7 cellular contexts compared by ENCODE assay signal in the genomic region with DNA sequence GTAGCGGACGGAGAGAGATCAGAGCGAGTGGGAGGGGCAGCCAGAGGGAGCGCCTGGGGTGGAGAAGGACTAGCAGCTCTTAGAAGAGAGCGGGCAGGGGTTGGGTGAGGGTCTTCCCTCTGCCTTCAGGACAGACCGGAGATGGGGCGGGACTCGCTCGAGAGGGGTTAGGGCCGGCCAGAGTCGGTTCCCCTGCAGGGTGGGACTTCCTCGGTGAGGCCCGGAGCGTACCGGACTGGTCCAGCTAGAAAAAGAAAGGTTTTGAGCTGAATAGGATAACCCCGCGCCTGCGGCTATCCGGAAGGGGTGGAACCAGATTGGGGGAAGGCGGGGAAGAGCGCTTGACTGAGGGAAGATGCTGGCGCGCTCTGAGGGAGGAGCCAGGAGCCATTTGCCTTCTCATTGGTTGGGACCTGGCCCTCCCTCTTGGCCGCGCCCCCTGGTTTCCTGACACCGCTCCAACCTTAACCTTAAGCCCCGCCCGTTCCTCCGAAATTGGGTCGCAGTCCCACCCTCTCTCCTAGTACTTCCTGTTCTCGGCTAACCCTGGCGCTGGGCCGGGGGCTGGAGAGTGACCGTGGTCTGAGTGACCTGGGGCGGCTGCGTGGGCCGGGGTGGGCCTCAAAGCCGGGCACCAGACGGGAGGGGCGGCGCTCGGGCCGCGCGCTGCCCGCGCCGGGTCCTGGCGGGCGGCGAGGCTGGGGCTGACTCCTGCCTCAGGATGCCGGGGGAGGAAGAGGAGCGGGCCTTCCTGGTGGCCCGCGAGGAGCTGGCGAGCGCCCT. TPM values are rescaled to one million over a fixed set of nuclear protein-coding genes. Genes with fewer than 3 reads are reported as not detected.
DNase-seq lines count a peak whose midpoint lies in the region; ATAC-seq, FAIRE-seq and TF ChIP-seq lines count a peak whose summit lies in the region.

Gene RNF31, plus strand, starts transcription at position 521 of the 783 bp plus-strand sequence. Its CDS starts 201 bp downstream, at position 722.

- TF ChIP-seq CTCF in astrocyte of the cerebellum (IDR thresholded peaks at IDR 0.05; ENCODE audit: low read depth, low read length, missing control alignments) (no peak), hepatocyte (IDR thresholded peaks at IDR 0.05; ENCODE audit: poor library complexity) (no peak), retinal pigment epithelial cell (conservative IDR thresholded peaks at IDR 0.05; ENCODE audit: low read depth, low read length) (no peak)

- H2AFZ ChIP-seq in hepatocyte, result peak within 1 kb of the TSS; percentile 48

- DNase-seq in GM18507 (ENCODE audit: extremely low spot score, insufficient read length, low read depth), result peak; percentile 82
- DNase-seq in NCI-H2029 treated with DMSO at 0.1 percent for 48 hours (lab: John Stamatoyannopoulos, UW), result peak; percentile 97
- peak; percentile 95 for DNase-seq in T-helper 9 cell
- DNase-seq in astrocyte of the cerebellum (ENCODE audit: low read depth), result peak; percentile 98
- peak; percentile 99 for DNase-seq in hepatocyte (ENCODE audit: low spot score)
- peak; percentile 94 for DNase-seq in retinal pigment epithelial cell (ENCODE audit: low read depth)

- H4K20me1 ChIP-seq in hepatocyte (ENCODE audit: insufficient read depth, poor library complexity, severe bottlenecking), result peaks cover 6% of the 10 kb centered on the region

- H3K4me3 ChIP-seq in astrocyte of the cerebellum (ENCODE audit: low read depth, low read length) (peak within 1 kb of the TSS; percentile 87), hepatocyte (peak within 1 kb of the TSS; percentile 91), retinal pigment epithelial cell (ENCODE audit: low read length) (peak within 1 kb of the TSS; percentile 95)

- peak; percentile 83 for ATAC-seq in HG02981 (IDR thresholded peaks at IDR 0.05; ENCODE audit: unreplicated experiment)

- no peaks in the 10 kb centered on the region for H3K36me3 ChIP-seq in hepatocyte (replicated peaks; ENCODE audit: insufficient read depth, low read depth)

- H3K9me3 ChIP-seq in hepatocyte (ENCODE audit: low read depth), result no peaks in the 10 kb centered on the region

- H3K27ac ChIP-seq in hepatocyte, result peak within 1 kb of the TSS; percentile 79

- peaks cover 15% of the 10 kb centered on the region for H3K4me1 ChIP-seq in hepatocyte (ENCODE audit: insufficient read depth)

- in situ Hi-C loops in astrocyte of the cerebellum (cut with HindIII; ENCODE audit: low sequenced_read_pairs), result no loop called here

- FAIRE-seq in GM18507 (lab: Jason Lieb, UNC), result peak; percentile 99

- no peaks in the 10 kb centered on the region for H3K27me3 ChIP-seq in hepatocyte

- WGBS in hepatocyte (ENCODE audit: low lambda C conversion rate, missing lambda C conversion rate), result under 1% methylated on average over 53 of the region's 57 CpGs

- peak within 1 kb of the TSS; percentile 92 for H3K4me2 ChIP-seq in hepatocyte

- H3K9me2 ChIP-seq in hepatocyte (replicated peaks; ENCODE audit: insufficient read depth), result no peaks in the 10 kb centered on the region

- H3K79me2 ChIP-seq in hepatocyte, result peaks cover 47% of the 10 kb centered on the region

RNA-seq across cellular contexts. Expression of gene RNF31, which starts in this region (rescaled TPM):
- 27.8 and 35.0 TPM in 2 replicates for total RNA-seq in hepatocyte
- 27.3 and 29.7 TPM in 2 replicates for polyA plus RNA-seq in hepatocyte

Comparison
In these comparisons a context has a peak if more than half of its experiments do, and no peak if none do; other contexts are left out.
1. Peak in every context shown above with its lines: DNase-seq, ATAC-seq, H3K4me3 ChIP-seq and H3K27ac ChIP-seq.